ENCODE assay signal across 15 cellular contexts in genomic region chr4:153962311-153963039, GRCh38.
A peak's percentile ranks its signal among the peaks of the same experiment; 100 is the strongest.
DNase-seq lines count a peak whose midpoint lies in the region; ATAC-seq and TF ChIP-seq lines count a peak whose summit lies in the region.
"Had no signal": no experiment of that assay in that cellular context is flagged by ENCODE, and none has a peak within 500 bp of the region (broad histone marks: within the 10 kb centered on the region; RNA-seq: fewer than 3 reads in every experiment).

No MANE protein-coding gene starts in this region.

- no peak for TF ChIP-seq POLR2A in esophagus muscularis mucosa (IDR thresholded peaks at IDR 0.05; ENCODE audit: low read depth)

- no peaks in the 10 kb centered on the region for H3K36me3 ChIP-seq in esophagus muscularis mucosa
- H3K36me3 ChIP-seq: adrenal gland, ovary, thyroid gland had no signal

- H3K4me3 ChIP-seq in esophagus muscularis mucosa = no peak overlapping the region
- H3K4me3 ChIP-seq: adrenal gland, ovary, thyroid gland had no signal

- intact Hi-C loops in esophagus muscularis mucosa (cut with DNase I) = no loop called here

- DNase-seq in OCI-M1 (lab: John Stamatoyannopoulos, UW) (peak; percentile 83), kidney glomerular epithelial cell (lab: John Stamatoyannopoulos, UW) (peak; percentile 9), esophagus muscularis mucosa (ENCODE audit: extremely low spot score) (no peak), GM03348 (ENCODE audit: low spot score) (no peak)
- DNase-seq: activated CD4-positive, alpha-beta T cell treated with anti-CD3 and anti-CD28 coated beads for 1 hour; adrenal gland; GDM1; KBM-7; ovary; SHP77 treated with DMSO at 0.1 percent for 48 hours; thyroid gland had no signal

- ATAC-seq in GM18508 (IDR thresholded peaks at IDR 0.05; ENCODE audit: insufficient read depth, unreplicated experiment) = peak; percentile 65
- peak; percentile 85 for ATAC-seq in GM19395 (IDR thresholded peaks at IDR 0.05; ENCODE audit: unreplicated experiment)
- no peak for ATAC-seq in GM19324 (IDR thresholded peaks at IDR 0.05; ENCODE audit: low FRiP score, unreplicated experiment)
- ATAC-seq: left lobe of liver had no signal

- no peaks in the 10 kb centered on the region for H3K9me3 ChIP-seq in esophagus muscularis mucosa
- H3K9me3 ChIP-seq: adrenal gland, ovary, thyroid gland had no signal

- no peaks in the 10 kb centered on the region for H3K27me3 ChIP-seq in esophagus muscularis mucosa
- H3K27me3 ChIP-seq: adrenal gland, ovary, thyroid gland had no signal

- H3K27ac ChIP-seq in esophagus muscularis mucosa (replicated peaks in 1 of 4) = no peak overlapping the region
- H3K27ac ChIP-seq: adrenal gland, ovary, thyroid gland had no signal

- H3K4me1 ChIP-seq in esophagus muscularis mucosa = no peaks in the 10 kb centered on the region
- H3K4me1 ChIP-seq: adrenal gland, thyroid gland had no signal

- no peak for TF ChIP-seq CTCF in esophagus muscularis mucosa (IDR thresholded peaks at IDR 0.05)

- no peak for TF ChIP-seq EP300 in esophagus muscularis mucosa (IDR thresholded peaks at IDR 0.05)

- 82% methylated on average over 5 of the region's 5 CpGs for WGBS in esophagus muscularis mucosa

Comparison
In these comparisons a context has a peak if more than half of its experiments do, and no peak if none do; other contexts are left out.
1. DNase-seq: peak in OCI-M1 (single experiment) and kidney glomerular epithelial cell (single experiment); none in esophagus muscularis mucosa (single experiment) and GM03348 (single experiment).